Comparison of ENCODE assay signal across 1 cellular context in genomic region chr16:30951785-30952184, GRCh38.
A peak's percentile ranks its signal among the peaks of the same experiment; 100 is the strongest.
TF ChIP-seq lines count a peak whose summit lies in the region.

No MANE protein-coding gene starts in this region.

TF ChIP-seq in liver, 16 proteins besides CTCF, POLR2A, EP300 and RAD21 (continued from another document):
- peak; percentile 23 for TF ChIP-seq ZBTB33 (IDR thresholded peaks at IDR 0.05)
- TF ChIP-seq YY1 (IDR thresholded peaks at IDR 0.05) = peak; percentile 43
- peak in 1 of 2 donors; percentile 50 for TF ChIP-seq GABPA (IDR thresholded peaks at IDR 0.05 in 1 of 2, conservative IDR thresholded peaks at IDR 0.05 in 1 of 2)
- TF ChIP-seq HNF4G (IDR thresholded peaks at IDR 0.05) = peak; percentile 19
- peak; percentile 57 for TF ChIP-seq FOXA2 (IDR thresholded peaks at IDR 0.05)
- peak; percentile 73 for TF ChIP-seq SP1 (IDR thresholded peaks at IDR 0.05)
- peak in 1 of 2 donors; percentile 49 for TF ChIP-seq JUND (IDR thresholded peaks at IDR 0.05)
- TF ChIP-seq HNF4A (conservative IDR thresholded peaks at IDR 0.05) = peak; percentile 77 to 91
TF ChIP-seq in liver: peak in this region for 14.
